Comparison of ENCODE assay signal across 8 cellular contexts in the genomic region with DNA sequence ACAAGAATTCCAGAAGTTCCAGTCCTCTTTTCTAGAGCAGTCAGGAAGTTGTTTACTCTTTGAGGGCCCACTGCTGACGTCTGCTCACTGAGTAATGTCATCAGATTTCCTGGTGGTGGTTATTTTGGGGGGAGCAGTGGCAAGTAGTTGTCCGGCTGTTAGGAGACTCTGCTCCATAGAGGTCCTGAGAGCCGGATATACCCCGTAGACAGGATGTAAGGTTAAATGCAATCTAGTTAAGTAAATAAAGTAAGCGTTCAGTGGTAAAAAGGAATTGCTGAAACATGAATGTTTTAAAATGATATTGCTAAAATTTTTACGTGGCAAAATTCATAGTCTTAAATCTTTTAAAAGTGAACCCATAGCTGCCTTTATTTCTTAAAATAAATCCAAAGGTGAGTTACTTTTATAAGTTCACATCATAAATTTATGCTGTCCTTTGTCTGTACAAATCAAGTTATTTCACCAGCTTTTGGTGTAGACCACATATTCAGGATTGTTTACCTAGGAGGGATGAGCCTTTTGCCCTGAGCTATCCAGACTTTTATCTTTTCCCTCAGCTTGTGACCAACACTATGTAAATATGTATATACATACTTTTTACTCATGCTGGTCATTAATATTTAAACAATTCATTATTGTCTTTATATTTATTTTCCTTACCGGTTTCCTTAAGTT.
DNase-seq lines count a peak whose midpoint lies in the region; ATAC-seq and TF ChIP-seq lines count a peak whose summit lies in the region.

No MANE protein-coding gene starts in this region.

- H3K36me3 Mint-ChIP-seq in Calu3 (ENCODE audit: insufficient read depth, unreplicated experiment): peaks cover 6% of the 10 kb centered on the region

- H3K56ac ChIP-seq in IMR-90 (ENCODE audit: extremely low read depth, insufficient read depth, low read length): peak overlapping the region; percentile 88

- intact Hi-C loops in Calu3 (cut with micrococcal nuclease; ENCODE audit: unreplicated experiment) (loop anchor here (5.0 to 10.0 kb wide), 3 partner anchors 195 to 460 kb away; no protein-coding TSS in a partner anchor), IMR-90 (cut with micrococcal nuclease) (loop anchor here (5.0 to 10.0 kb wide), 2 partner anchors 200 to 463 kb away; no protein-coding TSS in a partner anchor), lower lobe of right lung (cut with DNase I) (loop anchor here (10.0 kb wide), 1 partner anchor 93 kb away; no protein-coding TSS in a partner anchor), testis (cut with DNase I; ENCODE audit: low total_unique reads) (loop anchor here (10.0 kb wide), 1 partner anchor 93 kb away; no protein-coding TSS in a partner anchor), spleen (cut with DNase I; ENCODE audit: low total_unique reads) (loop anchor here (10.0 kb wide), 1 partner anchor 453 kb away; no protein-coding TSS in a partner anchor)

- no peak overlapping the region; the same call in 1 of the 2 replicates for H2AK5ac ChIP-seq in IMR-90 (ENCODE audit: low read depth, low read length)

- peak overlapping the region; percentile 72 for H3K27ac Mint-ChIP-seq in Calu3 (ENCODE audit: unreplicated experiment)

- H2BK20ac ChIP-seq in IMR-90 (ENCODE audit: low read depth, low read length): peak overlapping the region; percentile 88; the same call in 1 of the 2 replicates

- peaks cover 10 to 52% of the 10 kb centered on the region in 2 experiments for H3K79me1 ChIP-seq in IMR-90 (ENCODE audit: low read depth in 1 of 2, low read length in 2 of 2)

- peak; percentile 57 for DNase-seq in Calu3
- peak; percentile 99 for DNase-seq in IMR-90
- DNase-seq in astrocyte of the spinal cord (ENCODE audit: low read depth, low spot score): peak; percentile 97
- no peak for DNase-seq in lower lobe of right lung
- no peak for DNase-seq in testis
- DNase-seq in spleen: no peak
- DNase-seq in cerebellar cortex (ENCODE audit: low spot score): no peak
- no peak for DNase-seq in activated naive CD4-positive, alpha-beta T cell treated with Interleukin-2 at 50 U/mL for 16 hours

- H3K4ac ChIP-seq in IMR-90 (ENCODE audit: low read depth, low read length): peak overlapping the region; percentile 65; the same call in 1 of the 2 replicates

- POLR2A ChIA-PET in IMR-90 (lab: Charles Lee; ENCODE audit: unreplicated experiment): no interaction called here

- H4K91ac ChIP-seq in IMR-90 (ENCODE audit: insufficient read depth, low read depth, low read length): peak overlapping the region; percentile 29; the same call in 1 of the 2 replicates

- dilution Hi-C loops in IMR-90 (cut with HindIII; ENCODE audit: low sequenced_read_pairs, unreplicated experiment): loop anchor here (10.0 kb wide), 1 partner anchor 93 kb away; no protein-coding TSS in a partner anchor

- peak overlapping the region; percentile 79 for H3K18ac ChIP-seq in IMR-90 (ENCODE audit: low read depth, low read length)

- CTCF ChIA-PET in Calu3 (lab: Charles Lee) (interaction anchor here (0.7 to 1.6 kb wide), 6 partner anchors 10 to 121 kb away, joined by 3 to 6 read pairs (median 4); no protein-coding TSS in a partner anchor), IMR-90 (lab: Yijun Ruan, JAX) (interaction anchor here (1.0 to 2.0 kb wide), 2 partner anchors 88 to 92 kb away, joined by 3 to 10 read pairs; no protein-coding TSS in a partner anchor)

- peaks cover 3% of the 10 kb centered on the region; the same call in 1 of the 2 replicates for H3K9me1 ChIP-seq in IMR-90 (ENCODE audit: insufficient read depth, low read length)

- peak overlapping the region in 1 of 2 experiments; percentile 76; a peak in 2 of 4 replicates for H4K8ac ChIP-seq in IMR-90 (ENCODE audit: low read depth in 2 of 2, low read length in 2 of 2)

- peaks cover 26% of the 10 kb centered on the region for H3K4me1 Mint-ChIP-seq in Calu3 (ENCODE audit: low read depth, unreplicated experiment)

- WGBS in IMR-90 (ENCODE audit: extremely low coverage in 2 of 2, insufficient read length in 1 of 2), 2 experiments: no CpG with 5 or more reads among the region's 7 CpGs
- WGBS in testis, 2 donors: 69 to 74% methylated on average over 7 of the region's 7 CpGs
- 15 to 22% (median 18%) methylated on average over 7 of the region's 7 CpGs for WGBS in spleen, 5 donors

- peak overlapping the region; percentile 74; the same call in 1 of the 2 replicates for H3K23ac ChIP-seq in IMR-90 (ENCODE audit: low read depth, low read length)

- H3K27me3 ChIP-seq in IMR-90 (ENCODE audit: control insufficient read depth, insufficient read depth, low read length) (no peaks in the 10 kb centered on the region), lower lobe of right lung (ENCODE audit: low read depth) (no peaks in the 10 kb centered on the region), testis (no peaks in the 10 kb centered on the region), spleen (replicated peaks in 1 of 7) (no peaks in the 10 kb centered on the region)

- no peak overlapping the region for H4K5ac ChIP-seq in IMR-90 (ENCODE audit: low read depth, low read length)

- no peak overlapping the region; the same call in 1 of the 2 replicates for H3K9ac ChIP-seq in IMR-90 (ENCODE audit: low read depth, low read length)

- H2BK15ac ChIP-seq in IMR-90 (ENCODE audit: low read depth, low read length): 0 out of 3 replicates have a peak overlapping the region, but pooled peaks have one; percentile 12

- H3K27me3 Mint-ChIP-seq in Calu3 (ENCODE audit: unreplicated experiment): no peaks in the 10 kb centered on the region

- TF ChIP-seq POLR2A in IMR-90 (IDR thresholded peaks at IDR 0.05; ENCODE audit: low read depth, low read length) (peak; percentile 70; the same call in 1 of the 2 replicates), testis (IDR thresholded peaks at IDR 0.05) (no peak), spleen (IDR thresholded peaks at IDR 0.05) (no peak)

- in situ Hi-C loops in IMR-90 (cut with MboI; ENCODE audit: low sequenced_read_pairs) (no loop called here), astrocyte of the spinal cord (cut with HindIII; ENCODE audit: low sequenced_read_pairs) (no loop called here)

- no peak overlapping the region for H2AK9ac ChIP-seq in IMR-90 (replicated peaks; ENCODE audit: low read depth, low read length, poor library complexity)

- BruUV-seq in Calu3 (replicated peaks; lab: Mats Ljungman, UMichigan) (TSS peak; percentile 72), IMR-90 (replicated peaks; lab: Mats Ljungman, UMichigan) (TSS peak; percentile 57)

- no peaks in the 10 kb centered on the region for H3K9me3 ChIP-seq in IMR-90 (ENCODE audit: control insufficient read depth, insufficient read depth, low read length)
- H3K9me3 ChIP-seq in lower lobe of right lung: no peaks in the 10 kb centered on the region
- H3K9me3 ChIP-seq in testis: no peaks in the 10 kb centered on the region
- no peaks in the 10 kb centered on the region for H3K9me3 ChIP-seq in spleen

- H3K4me2 ChIP-seq in IMR-90 (ENCODE audit: low read depth, low read length): peak overlapping the region; percentile 74; the same call in 1 of the 2 replicates

- peaks cover 4% of the 10 kb centered on the region for H3K4me1 ChIP-seq in IMR-90 (ENCODE audit: control insufficient read depth, insufficient read depth, low read length)
- H3K4me1 ChIP-seq in lower lobe of right lung: peaks cover 42% of the 10 kb centered on the region
- H3K4me1 ChIP-seq in testis: no peaks in the 10 kb centered on the region
- H3K4me1 ChIP-seq in spleen: peaks cover 10 to 48% (median 22%) of the 10 kb centered on the region in 6 donors

- no peak overlapping the region for H3K4me3 Mint-ChIP-seq in Calu3 (ENCODE audit: low read depth, unreplicated experiment)

- H3K36me3 ChIP-seq in IMR-90 (ENCODE audit: control insufficient read depth, insufficient read depth, low read length) (no peaks in the 10 kb centered on the region), lower lobe of right lung (no peaks in the 10 kb centered on the region), testis (ENCODE audit: low read depth, missing control alignments) (no peaks in the 10 kb centered on the region), spleen (no peaks in the 10 kb centered on the region)

- no peaks in the 10 kb centered on the region for H4K20me1 ChIP-seq in IMR-90 (ENCODE audit: insufficient read depth, low read length)

- H3K27ac ChIP-seq in IMR-90 (ENCODE audit: insufficient read depth, low read length) (peak overlapping the region; percentile 69; the same call in 1 of the 2 replicates), lower lobe of right lung (peak overlapping the region; percentile 34), testis (no peak overlapping the region), spleen (peak overlapping the region in 2 of 8 donors; percentile 12 to 18)

- H3K4me3 ChIP-seq in IMR-90 (ENCODE audit: insufficient read depth, low read depth, low read length) (no peak overlapping the region), astrocyte of the spinal cord (ENCODE audit: low read depth, low read length) (no peak overlapping the region), lower lobe of right lung (no peak overlapping the region), testis (no peak overlapping the region), spleen (no peak overlapping the region)

- TF ChIP-seq RAD21 in IMR-90 (IDR thresholded peaks at IDR 0.05; ENCODE audit: low read length): no peak

- no peaks in the 10 kb centered on the region for H3K9me3 Mint-ChIP-seq in Calu3 (ENCODE audit: low read depth, unreplicated experiment)

- H2BK120ac ChIP-seq in IMR-90 (ENCODE audit: low read depth, low read length): peak overlapping the region; percentile 73; the same call in 1 of the 2 replicates

- H3K14ac ChIP-seq in IMR-90 (replicated peaks; ENCODE audit: low read depth, low read length): peak overlapping the region; percentile 67; the same call in 1 of the 2 replicates

- H2BK5ac ChIP-seq in IMR-90 (ENCODE audit: low read depth, low read length, poor library complexity, severe bottlenecking): peak overlapping the region; percentile 97

- ATAC-seq in IMR-90 (ENCODE audit: low read depth): peak; percentile 94
- peak; percentile 79 to 84 for ATAC-seq in lower lobe of right lung

- H2AFZ ChIP-seq in IMR-90 (replicated peaks; ENCODE audit: low read length, poor library complexity): no peak overlapping the region

- TF ChIP-seq CTCF in Calu3 (IDR thresholded peaks at IDR 0.05; ENCODE audit: unreplicated experiment) (no peak), IMR-90 (conservative IDR thresholded peaks at IDR 0.05; ENCODE audit: low read depth, low read length) (no peak), astrocyte of the spinal cord (IDR thresholded peaks at IDR 0.05; ENCODE audit: low read depth, low read length) (no peak), lower lobe of right lung (IDR thresholded peaks at IDR 0.05) (no peak), testis (IDR thresholded peaks at IDR 0.05) (no peak), spleen (IDR thresholded peaks at IDR 0.05 in 8 of 11, conservative IDR thresholded peaks at IDR 0.05 in 3 of 11) (no peak)

TF ChIP-seq in IMR-90, 13 proteins besides CTCF, POLR2A, EP300 and RAD21 (continues in another document):
- TF ChIP-seq RCOR1 (IDR thresholded peaks at IDR 0.05; ENCODE audit: insufficient replicate concordance, low read length): peak; percentile 90

Comparison
In these comparisons a context has a peak if more than half of its experiments do, and no peak if none do; other contexts are left out.
1. DNase-seq: peak in Calu3 (single experiment), IMR-90 (single experiment) and astrocyte of the spinal cord (single experiment); none in lower lobe of right lung (single experiment), testis (single experiment), spleen (single experiment), cerebellar cortex (single experiment) and activated naive CD4-positive, alpha-beta T cell treated with Interleukin-2 at 50 U/mL for 16 hours (single experiment).
2. H3K27ac ChIP-seq: peak in IMR-90 (single experiment) and lower lobe of right lung (single experiment); none in testis (0 of 2).